Comparison of ENCODE assay signal across 10 cellular contexts in genomic region chr2:29281585-29281984, GRCh38.
DNase-seq lines count a peak whose midpoint lies in the region; ATAC-seq and TF ChIP-seq lines count a peak whose summit lies in the region.
"Had no signal": no experiment of that assay in that cellular context is flagged by ENCODE, and none has a peak within 500 bp of the region (broad histone marks: within the 10 kb centered on the region; RNA-seq: fewer than 3 reads in every experiment).

No MANE protein-coding gene starts in this region.

- POLR2A ChIA-PET in HEK293T (lab: Yijun Ruan, JAX), result no interaction called here

- DNase-seq in HEK293T (ENCODE audit: extremely low spot score), result peak; percentile 53
- DNase-seq in NCI-H460 (ENCODE audit: extremely low read depth, low read depth), result peak; percentile 9
- DNase-seq in epithelial cell of esophagus (ENCODE audit: low read depth), result peak; percentile 50
- DNase-seq in retinal pigment epithelial cell (ENCODE audit: low read depth), result peak; percentile 21
- DNase-seq in spleen, result no peak
- DNase-seq in HuH-7.5 (ENCODE audit: low spot score), result no peak
- DNase-seq in effector CD8-positive, alpha-beta T cell (lab: John Stamatoyannopoulos, UW), result no peak
- DNase-seq: activated CD8-positive, alpha-beta T cell treated with anti-CD3 and anti-CD28 coated beads for 36 hours had no signal

- H3K9me3 ChIP-seq in spleen, result no peaks in the 10 kb centered on the region

- H3K27ac ChIP-seq in spleen, result no peak overlapping the region

- peaks cover 0 to 32% (median 0%) of the 10 kb centered on the region in 7 donors for H3K27me3 ChIP-seq in spleen (replicated peaks in 1 of 7)

- no peak for TF ChIP-seq POLR2A in spleen (IDR thresholded peaks at IDR 0.05)

- no peak for TF ChIP-seq CTCF in epithelial cell of esophagus (IDR thresholded peaks at IDR 0.05; ENCODE audit: insufficient read depth, low read depth, low read length, missing control alignments)
- TF ChIP-seq CTCF in retinal pigment epithelial cell (conservative IDR thresholded peaks at IDR 0.05; ENCODE audit: low read depth, low read length), result no peak
- TF ChIP-seq CTCF in spleen (IDR thresholded peaks at IDR 0.05 in 8 of 11, conservative IDR thresholded peaks at IDR 0.05 in 3 of 11), result no peak

- no peaks in the 10 kb centered on the region for H3K4me1 ChIP-seq in spleen

- H3K4me3 ChIP-seq in epithelial cell of esophagus (ENCODE audit: low read length), result no peak overlapping the region
- H3K4me3 ChIP-seq in retinal pigment epithelial cell (ENCODE audit: low read length), result no peak overlapping the region
- H3K4me3 ChIP-seq in spleen, result no peak overlapping the region

- intact Hi-C loops in spleen (cut with DNase I; ENCODE audit: low total_unique reads), result no loop called here

- no peaks in the 10 kb centered on the region for H3K36me3 ChIP-seq in spleen

- WGBS in spleen, 5 donors, result 60 to 83% (median 75%) methylated on average over 10 of the region's 10 CpGs

- no peak for ATAC-seq in GM21423 (IDR thresholded peaks at IDR 0.05; ENCODE audit: unreplicated experiment)
- ATAC-seq: activated CD8-positive, alpha-beta T cell treated with anti-CD3 and anti-CD28 coated beads for 36 hours; HepG2 had no signal

- CTCF ChIA-PET in HEK293T (lab: Yijun Ruan, JAX), result interaction anchor here (1.3 kb wide), 1 partner anchor 28 kb away, joined by 4 read pairs; no protein-coding TSS in a partner anchor

TF ChIP-seq in HEK293T, 16 proteins besides CTCF, POLR2A, EP300 and RAD21:
- TF ChIP-seq L3MBTL2 (conservative IDR thresholded peaks at IDR 0.05) (no peak), SUZ12 (IDR thresholded peaks at IDR 0.05) (no peak), SP1 (IDR thresholded peaks at IDR 0.05) (no peak), PKNOX1 (IDR thresholded peaks at IDR 0.05) (no peak), ARNT (IDR thresholded peaks at IDR 0.05) (no peak), ELF4 (IDR thresholded peaks at IDR 0.05) (no peak), FOXA1 (IDR thresholded peaks at IDR 0.05) (no peak), HDGF (IDR thresholded peaks at IDR 0.05; ENCODE audit: borderline replicate concordance) (no peak), CTBP1 (IDR thresholded peaks at IDR 0.05; ENCODE audit: borderline replicate concordance) (no peak), LEF1 (IDR thresholded peaks at IDR 0.05; ENCODE audit: borderline replicate concordance) (no peak), FOXK2 (IDR thresholded peaks at IDR 0.05) (no peak), FOXM1 (IDR thresholded peaks at IDR 0.05; ENCODE audit: borderline replicate concordance) (no peak), BHLHE40 (IDR thresholded peaks at IDR 0.05; ENCODE audit: borderline replicate concordance) (no peak), TARDBP (IDR thresholded peaks at IDR 0.05) (no peak), ZNF384 (IDR thresholded peaks at IDR 0.05) (no peak), NFRKB (IDR thresholded peaks at IDR 0.05) (no peak)

Comparison
In these comparisons a context has a peak if more than half of its experiments do, and no peak if none do; other contexts are left out.
1. DNase-seq: peak in HEK293T (single experiment), NCI-H460 (single experiment), epithelial cell of esophagus (single experiment) and retinal pigment epithelial cell (single experiment); none in spleen (single experiment), HuH-7.5 (single experiment) and effector CD8-positive, alpha-beta T cell (single experiment).